In the genomic region with DNA sequence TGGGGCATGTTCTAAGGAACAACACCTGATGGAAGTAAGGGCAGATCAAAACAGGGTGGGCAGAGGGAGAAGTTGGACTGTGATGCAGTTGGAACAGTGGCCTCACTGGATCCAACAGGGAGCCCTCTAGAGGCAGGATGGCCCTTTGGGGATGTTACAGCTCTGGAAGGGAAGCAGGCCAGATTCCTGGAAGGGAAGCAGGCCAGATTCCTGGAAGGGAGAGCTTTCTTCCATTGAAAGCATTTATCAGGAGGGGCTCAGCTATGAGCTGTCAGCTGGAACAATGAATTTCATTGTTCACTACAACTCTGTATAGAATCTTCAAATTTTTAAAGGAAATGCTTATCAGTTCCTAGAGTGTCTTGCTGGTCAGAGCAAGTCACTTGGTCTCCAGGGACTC, we compare ENCODE assay signal across 8 cellular contexts. TPM values are rescaled to one million over a fixed set of nuclear protein-coding genes. Genes with fewer than 3 reads are reported as not detected.
DNase-seq lines count a peak whose midpoint lies in the region; ATAC-seq, FAIRE-seq and TF ChIP-seq lines count a peak whose summit lies in the region.

No MANE protein-coding gene starts in this region.

- H3K27me3 Mint-ChIP-seq in astrocyte (ENCODE audit: low read depth, unreplicated experiment) = no peaks in the 10 kb centered on the region

- no peak overlapping the region for H3K27ac Mint-ChIP-seq in astrocyte (ENCODE audit: unreplicated experiment)

- intact Hi-C loops in HCT116 (cut with micrococcal nuclease) (loop anchor here (1.0 kb wide), 1 partner anchor 308 kb away; no protein-coding TSS in a partner anchor), posterior vena cava (cut with DNase I) (no loop called here)

- no peak overlapping the region for H3K27ac ChIP-seq in HCT116 (ENCODE audit: low read depth, low read length)
- H3K27ac ChIP-seq in astrocyte (ENCODE audit: low read depth, low read length) = no peak overlapping the region

- H3K4me2 ChIP-seq in HCT116 (ENCODE audit: low read length) = no peak overlapping the region
- no peak overlapping the region for H3K4me2 ChIP-seq in astrocyte (ENCODE audit: low read length)

- BruUV-seq in HCT116 (replicated peaks; lab: Mats Ljungman, UMichigan) = no TSS peak

- in situ Hi-C loops in ACHN (cut with HindIII; ENCODE audit: low pct_ligation_motif_present, low pct_unique_long_range_greater_than_20kb, low sequenced_read_pairs) = no loop called here

- H3K4me1 Mint-ChIP-seq in astrocyte (ENCODE audit: low read depth, unreplicated experiment) = peaks cover 7% of the 10 kb centered on the region

- ATAC-seq in HCT116 (peak; percentile 93), GM21737 (IDR thresholded peaks at IDR 0.05; ENCODE audit: unreplicated experiment) (no peak), GM21423 (IDR thresholded peaks at IDR 0.05; ENCODE audit: unreplicated experiment) (no peak), GM21825 (IDR thresholded peaks at IDR 0.05; ENCODE audit: unreplicated experiment) (no peak)

- H3K9me3 ChIP-seq in HCT116 (ENCODE audit: control insufficient read depth in 1 of 2, insufficient read depth in 1 of 2, low read depth in 1 of 2, low read length in 2 of 2) = no peaks in the 10 kb centered on the region
- no peaks in the 10 kb centered on the region for H3K9me3 ChIP-seq in astrocyte (ENCODE audit: insufficient read depth, low read depth, low read length)

- no peak for FAIRE-seq in astrocyte (lab: Jason Lieb, UNC)

- no peak overlapping the region for H3K9ac ChIP-seq in HCT116 (ENCODE audit: low read length)
- H3K9ac ChIP-seq in astrocyte (ENCODE audit: low read length) = no peak overlapping the region

- POLR2A ChIA-PET in HCT116 (lab: Charles Lee) = no interaction called here

- CTCF ChIA-PET in HCT116 (lab: Charles Lee) = interaction anchor here (0.8 to 2.3 kb wide), 8 partner anchors 8 to 473 kb away, joined by 3 to 13 read pairs (median 6); a partner anchor contains a TSS

- DNase-seq in ACHN = peak; percentile 53
- no peak for DNase-seq in HCT116 (ENCODE audit: low read depth, low spot score)
- peak; percentile 80 for DNase-seq in astrocyte (ENCODE audit: low read depth)
- DNase-seq in kidney tubule cell (ENCODE audit: low spot score) = peak; percentile 70
- DNase-seq in posterior vena cava (ENCODE audit: low spot score) = no peak

- H3K4me3 ChIP-seq in HCT116 (replicated peaks in 1 of 2; ENCODE audit: low read depth in 1 of 2, low read length in 2 of 2) = no peak overlapping the region
- H3K4me3 ChIP-seq in astrocyte (ENCODE audit: insufficient read depth, low read depth, low read length) = no peak overlapping the region

- H3K36me3 Mint-ChIP-seq in astrocyte (ENCODE audit: low read depth, unreplicated experiment) = no peaks in the 10 kb centered on the region

- H3K9me3 Mint-ChIP-seq in astrocyte (ENCODE audit: unreplicated experiment) = no peaks in the 10 kb centered on the region

- TF ChIP-seq RAD21 in HCT116 (IDR thresholded peaks at IDR 0.05; ENCODE audit: low read depth) = peak; percentile 43

- H3K36me3 ChIP-seq in HCT116 (ENCODE audit: control insufficient read depth in 1 of 2, insufficient read depth in 2 of 2, low read length in 2 of 2) (no peaks in the 10 kb centered on the region), astrocyte (ENCODE audit: insufficient read depth, low read length) (no peaks in the 10 kb centered on the region)

- H3K79me2 ChIP-seq in HCT116 (ENCODE audit: insufficient read depth, low read length) (no peaks in the 10 kb centered on the region), astrocyte (ENCODE audit: insufficient read depth, low read length) (no peaks in the 10 kb centered on the region)

- peak; percentile 2 to 82 (median 68); a peak in 4 of 6 replicates for TF ChIP-seq CTCF in HCT116 (IDR thresholded peaks at IDR 0.05 in 2 of 3, conservative IDR thresholded peaks at IDR 0.05 in 1 of 3; ENCODE audit: borderline replicate concordance in 1 of 3, insufficient read depth in 1 of 3, low read depth in 2 of 3, low read length in 2 of 3)
- peak; percentile 36 for TF ChIP-seq CTCF in astrocyte (IDR thresholded peaks at IDR 0.05; ENCODE audit: insufficient read depth, low read depth, low read length)

- H2AFZ ChIP-seq in HCT116 (ENCODE audit: low read depth, low read length, poor library complexity, severe bottlenecking) (no peak overlapping the region), astrocyte (ENCODE audit: low read depth, low read length) (no peak overlapping the region)

- no peaks in the 10 kb centered on the region for H3K9me2 ChIP-seq in HCT116 (ENCODE audit: insufficient read depth)

- H3K27me3 ChIP-seq in HCT116 (ENCODE audit: insufficient read depth, low read length) (no peaks in the 10 kb centered on the region), astrocyte (ENCODE audit: insufficient read depth, low read length) (no peaks in the 10 kb centered on the region)

- H4K20me1 ChIP-seq in HCT116 (ENCODE audit: insufficient read depth) (no peaks in the 10 kb centered on the region), astrocyte (ENCODE audit: insufficient read depth, low read length) (no peaks in the 10 kb centered on the region)

- no peak overlapping the region for H3K4me3 Mint-ChIP-seq in astrocyte (ENCODE audit: unreplicated experiment)

- RAD21 ChIA-PET in HCT116 (lab: Charles Lee; ENCODE audit: low non-redundant PET in 1 of 2, low total read pairs in 2 of 2, uncharacterized antibody in 2 of 2, unreplicated experiment in 2 of 2) = no interaction called here

- H3K4me1 ChIP-seq in HCT116 (ENCODE audit: control insufficient read depth in 1 of 2, insufficient read depth in 2 of 2, low read length in 2 of 2) (no peaks in the 10 kb centered on the region), astrocyte (ENCODE audit: insufficient read depth, low read length) (peaks cover 16% of the 10 kb centered on the region)

- TF ChIP-seq POLR2A in HCT116 (IDR thresholded peaks at IDR 0.05; ENCODE audit: borderline replicate concordance, extremely low read depth, insufficient read depth, insufficient read length) = no peak

TF ChIP-seq in HCT116, 20 proteins besides CTCF, POLR2A, EP300 and RAD21:
- TF ChIP-seq YY1 (IDR thresholded peaks at IDR 0.05; ENCODE audit: extremely low read depth, insufficient replicate concordance, low read depth, low read length) (no peak), EZH2 (IDR thresholded peaks at IDR 0.05) (no peak), FOSL1 (IDR thresholded peaks at IDR 0.05; ENCODE audit: low read depth) (no peak), JUND (IDR thresholded peaks at IDR 0.05) (no peak), CEBPB (IDR thresholded peaks at IDR 0.05; ENCODE audit: low read depth) (no peak), ZFX (IDR thresholded peaks at IDR 0.05) (no peak), ZNF274 (IDR thresholded peaks at IDR 0.05; ENCODE audit: low read depth, low read length) (no peak), SIN3A (IDR thresholded peaks at IDR 0.05; ENCODE audit: low read depth) (no peak), ELF1 (IDR thresholded peaks at IDR 0.05; ENCODE audit: borderline replicate concordance, low read depth) (no peak), POLR2AphosphoS5 (IDR thresholded peaks at IDR 0.05; ENCODE audit: low read depth, low read length) (no peak)
- TF ChIP-seq, protein P1, sequence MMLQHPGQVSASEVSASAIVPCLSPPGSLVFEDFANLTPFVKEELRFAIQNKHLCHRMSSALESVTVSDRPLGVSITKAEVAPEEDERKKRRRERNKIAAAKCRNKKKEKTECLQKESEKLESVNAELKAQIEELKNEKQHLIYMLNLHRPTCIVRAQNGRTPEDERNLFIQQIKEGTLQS (IDR thresholded peaks at IDR 0.05) = no peak
- TF ChIP-seq, protein P2, sequence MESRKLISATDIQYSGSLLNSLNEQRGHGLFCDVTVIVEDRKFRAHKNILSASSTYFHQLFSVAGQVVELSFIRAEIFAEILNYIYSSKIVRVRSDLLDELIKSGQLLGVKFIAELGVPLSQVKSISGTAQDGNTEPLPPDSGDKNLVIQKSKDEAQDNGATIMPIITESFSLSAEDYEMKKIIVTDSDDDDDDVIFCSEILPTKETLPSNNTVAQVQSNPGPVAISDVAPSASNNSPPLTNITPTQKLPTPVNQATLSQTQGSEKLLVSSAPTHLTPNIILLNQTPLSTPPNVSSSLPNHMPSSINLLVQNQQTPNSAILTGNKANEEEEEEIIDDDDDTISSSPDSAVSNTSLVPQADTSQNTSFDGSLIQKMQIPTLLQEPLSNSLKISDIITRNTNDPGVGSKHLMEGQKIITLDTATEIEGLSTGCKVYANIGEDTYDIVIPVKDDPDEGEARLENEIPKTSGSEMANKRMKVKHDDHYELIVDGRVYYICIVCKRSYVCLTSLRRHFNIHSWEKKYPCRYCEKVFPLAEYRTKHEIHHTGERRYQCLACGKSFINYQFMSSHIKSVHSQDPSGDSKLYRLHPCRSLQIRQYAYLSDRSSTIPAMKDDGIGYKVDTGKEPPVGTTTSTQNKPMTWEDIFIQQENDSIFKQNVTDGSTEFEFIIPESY (IDR thresholded peaks at IDR 0.05; ENCODE audit: extremely low read depth, insufficient replicate concordance, low read length) = no peak
- TF ChIP-seq, protein P3, sequence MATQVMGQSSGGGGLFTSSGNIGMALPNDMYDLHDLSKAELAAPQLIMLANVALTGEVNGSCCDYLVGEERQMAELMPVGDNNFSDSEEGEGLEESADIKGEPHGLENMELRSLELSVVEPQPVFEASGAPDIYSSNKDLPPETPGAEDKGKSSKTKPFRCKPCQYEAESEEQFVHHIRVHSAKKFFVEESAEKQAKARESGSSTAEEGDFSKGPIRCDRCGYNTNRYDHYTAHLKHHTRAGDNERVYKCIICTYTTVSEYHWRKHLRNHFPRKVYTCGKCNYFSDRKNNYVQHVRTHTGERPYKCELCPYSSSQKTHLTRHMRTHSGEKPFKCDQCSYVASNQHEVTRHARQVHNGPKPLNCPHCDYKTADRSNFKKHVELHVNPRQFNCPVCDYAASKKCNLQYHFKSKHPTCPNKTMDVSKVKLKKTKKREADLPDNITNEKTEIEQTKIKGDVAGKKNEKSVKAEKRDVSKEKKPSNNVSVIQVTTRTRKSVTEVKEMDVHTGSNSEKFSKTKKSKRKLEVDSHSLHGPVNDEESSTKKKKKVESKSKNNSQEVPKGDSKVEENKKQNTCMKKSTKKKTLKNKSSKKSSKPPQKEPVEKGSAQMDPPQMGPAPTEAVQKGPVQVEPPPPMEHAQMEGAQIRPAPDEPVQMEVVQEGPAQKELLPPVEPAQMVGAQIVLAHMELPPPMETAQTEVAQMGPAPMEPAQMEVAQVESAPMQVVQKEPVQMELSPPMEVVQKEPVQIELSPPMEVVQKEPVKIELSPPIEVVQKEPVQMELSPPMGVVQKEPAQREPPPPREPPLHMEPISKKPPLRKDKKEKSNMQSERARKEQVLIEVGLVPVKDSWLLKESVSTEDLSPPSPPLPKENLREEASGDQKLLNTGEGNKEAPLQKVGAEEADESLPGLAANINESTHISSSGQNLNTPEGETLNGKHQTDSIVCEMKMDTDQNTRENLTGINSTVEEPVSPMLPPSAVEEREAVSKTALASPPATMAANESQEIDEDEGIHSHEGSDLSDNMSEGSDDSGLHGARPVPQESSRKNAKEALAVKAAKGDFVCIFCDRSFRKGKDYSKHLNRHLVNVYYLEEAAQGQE (IDR thresholded peaks at IDR 0.05; ENCODE audit: low read depth) = no peak

RNA-seq across cellular contexts. Expression of a gene that starts 17.7 kb away (rescaled TPM):
- total RNA-seq in HCT116 (2021; ENCODE audit: unreplicated experiment) (1.2 TPM), astrocyte (3.6 and 4.8 TPM in 2 replicates), posterior vena cava (1 to 10 TPM; 3.7 to 7.1 TPM)
- polyA plus RNA-seq in HCT116 (2012) = 0.62 and 0.75 TPM in 2 replicates

Comparison
In these comparisons a context has a peak if more than half of its experiments do, and no peak if none do; other contexts are left out.
1. DNase-seq: peak in ACHN (single experiment), astrocyte (single experiment) and kidney tubule cell (single experiment); none in HCT116 (single experiment) and posterior vena cava (single experiment).